ENCODE assay signal across 14 cellular contexts in the genomic region with DNA sequence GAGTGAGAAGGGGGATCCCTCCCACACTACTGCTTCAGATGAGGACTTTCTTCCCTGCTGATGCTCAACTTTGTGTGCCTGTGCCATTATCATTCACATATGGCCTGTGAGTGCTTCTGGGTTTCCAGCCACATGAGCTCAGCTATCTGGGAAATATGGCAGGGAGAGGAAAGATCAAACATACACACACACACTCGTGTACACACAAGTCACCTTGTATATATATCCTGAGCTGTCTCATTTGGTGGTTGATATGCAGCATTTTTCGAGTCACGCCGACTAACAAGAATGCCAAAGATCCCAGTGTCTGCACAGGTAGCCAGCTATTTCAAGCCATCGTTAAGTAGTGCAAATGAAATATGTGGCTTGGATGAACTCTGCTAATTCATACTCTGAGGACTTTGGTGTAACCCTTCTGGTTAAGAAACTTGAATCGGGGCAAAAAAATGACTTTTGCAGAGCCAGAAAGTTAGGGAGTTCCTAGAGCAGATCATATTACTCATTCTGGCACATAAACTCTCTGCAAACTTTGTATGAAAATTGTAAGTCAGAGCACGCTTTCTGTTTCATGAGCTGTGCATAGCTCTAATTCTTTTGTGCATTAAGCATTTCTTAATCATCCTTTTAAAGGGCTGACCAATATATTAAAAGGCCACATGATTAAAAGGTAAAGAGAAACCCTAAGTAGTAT. TPM values are rescaled to one million over a fixed set of nuclear protein-coding genes. Genes with fewer than 3 reads are reported as not detected.
DNase-seq lines count a peak whose midpoint lies in the region; ATAC-seq and TF ChIP-seq lines count a peak whose summit lies in the region.
"Had no signal": no experiment of that assay in that cellular context is flagged by ENCODE, and none has a peak within 500 bp of the region (broad histone marks: within the 10 kb centered on the region; RNA-seq: fewer than 3 reads in every experiment).

No MANE protein-coding gene starts in this region.

- TF ChIP-seq CTCF in SK-N-SH (IDR thresholded peaks at IDR 0.05) (no peak), fibroblast of mammary gland (conservative IDR thresholded peaks at IDR 0.05; ENCODE audit: control insufficient read depth, insufficient read depth, low read depth, low read length) (no peak)

- TF ChIP-seq EP300 in SK-N-SH (IDR thresholded peaks at IDR 0.05; ENCODE audit: borderline replicate concordance in 1 of 2, low read depth in 1 of 2, low read length in 1 of 2) = no peak

- H3K36me3 ChIP-seq in SK-N-SH (replicated peaks in 1 of 2; ENCODE audit: control insufficient read depth in 1 of 2, insufficient read depth in 2 of 2, low read length in 1 of 2) = no peaks in the 10 kb centered on the region
- H3K36me3 ChIP-seq: MG63, WERI-Rb-1 had no signal

- H3K27ac ChIP-seq in SK-N-SH (ENCODE audit: low read depth in 2 of 2, low read length in 1 of 2) = peak overlapping the region in 1 of 2 experiments; percentile 33; a peak in 1 of 4 replicates
- H3K27ac ChIP-seq: SK-N-MC, WERI-Rb-1 had no signal

- H3K4me3 ChIP-seq in SK-N-SH (ENCODE audit: low read depth in 2 of 2, low read length in 1 of 2) = no peak overlapping the region
- no peak overlapping the region for H3K4me3 ChIP-seq in fibroblast of mammary gland (ENCODE audit: control insufficient read depth, low read depth, low read length)
- H3K4me3 ChIP-seq: MG63, SK-N-MC had no signal

- POLR2A ChIA-PET in SK-N-SH (lab: Yijun Ruan, JAX) = no interaction called here

- no peak overlapping the region for H3K9ac ChIP-seq in SK-N-SH

- no peaks in the 10 kb centered on the region for H3K9me2 ChIP-seq in SK-N-SH

- H3F3A ChIP-seq in SK-N-SH (replicated peaks; ENCODE audit: insufficient read depth) = peaks cover 7% of the 10 kb centered on the region

- H3K4me2 ChIP-seq in SK-N-SH = peak overlapping the region; percentile 24; the same call in 1 of the 2 replicates

- no peak overlapping the region for H2AFZ ChIP-seq in SK-N-SH (ENCODE audit: low read depth)

- no peaks in the 10 kb centered on the region for H4K20me1 ChIP-seq in SK-N-SH (ENCODE audit: insufficient read depth)

- TF ChIP-seq RAD21 in SK-N-SH (IDR thresholded peaks at IDR 0.05; ENCODE audit: low read length) = no peak

- in situ Hi-C loops in KBM-7 (cut with MboI; ENCODE audit: low pct_unique_long_range_greater_than_20kb, low sequenced_read_pairs) = no loop called here

- ATAC-seq in GM18868 (IDR thresholded peaks at IDR 0.05; ENCODE audit: unreplicated experiment) = no peak

- DNase-seq in HCEC 1CT = peak; percentile 71
- no peak for DNase-seq in SK-N-SH
- DNase-seq in fibroblast of mammary gland (ENCODE audit: low read depth) = peak; percentile 62
- peak; percentile 85 for DNase-seq in renal cortical epithelial cell (ENCODE audit: low read depth)
- DNase-seq in NCI-H748 treated with DMSO at 0.1 percent for 48 hours (lab: John Stamatoyannopoulos, UW) = no peak
- DNase-seq in KBM-7 = no peak
- DNase-seq in mucosa of gallbladder (ENCODE audit: low spot score) = no peak
- DNase-seq: activated T-cell treated with anti-CD3 and anti-CD28 coated beads for 4 hours; CD4-positive, alpha-beta T cell; effector CD8-positive, alpha-beta T cell; MG63; WERI-Rb-1 had no signal

- 64% methylated on average over 7 of the region's 7 CpGs for WGBS in SK-N-SH (ENCODE audit: low lambda C conversion rate)

- no peaks in the 10 kb centered on the region for H3K79me2 ChIP-seq in SK-N-SH (ENCODE audit: insufficient read depth)

- H3K9me3 ChIP-seq in SK-N-SH = no peaks in the 10 kb centered on the region
- H3K9me3 ChIP-seq: MG63 had no signal

- no peaks in the 10 kb centered on the region for H3K27me3 ChIP-seq in SK-N-SH (ENCODE audit: insufficient read depth)
- H3K27me3 ChIP-seq: MG63 had no signal

- H3K4me1 ChIP-seq in SK-N-SH (ENCODE audit: control insufficient read depth in 1 of 2, insufficient read depth in 2 of 2, low read depth in 1 of 2, low read length in 1 of 2) = peaks cover 6% of the 10 kb centered on the region in 2 experiments; a peak in 2 of 4 replicates

- CTCF ChIA-PET in SK-N-SH (lab: Yijun Ruan, JAX) = interaction anchor here (1.4 kb wide), 1 partner anchor 9 kb away, joined by 3 read pairs; no protein-coding TSS in a partner anchor

TF ChIP-seq in SK-N-SH, 30 proteins besides CTCF, POLR2A, EP300 and RAD21:
- TF ChIP-seq SMC3 (IDR thresholded peaks at IDR 0.05; ENCODE audit: low read depth, low read length) = no peak
- peak; percentile 7; the same call in 1 of the 2 replicates for TF ChIP-seq JUND (IDR thresholded peaks at IDR 0.05)
- TF ChIP-seq, protein P1, sequence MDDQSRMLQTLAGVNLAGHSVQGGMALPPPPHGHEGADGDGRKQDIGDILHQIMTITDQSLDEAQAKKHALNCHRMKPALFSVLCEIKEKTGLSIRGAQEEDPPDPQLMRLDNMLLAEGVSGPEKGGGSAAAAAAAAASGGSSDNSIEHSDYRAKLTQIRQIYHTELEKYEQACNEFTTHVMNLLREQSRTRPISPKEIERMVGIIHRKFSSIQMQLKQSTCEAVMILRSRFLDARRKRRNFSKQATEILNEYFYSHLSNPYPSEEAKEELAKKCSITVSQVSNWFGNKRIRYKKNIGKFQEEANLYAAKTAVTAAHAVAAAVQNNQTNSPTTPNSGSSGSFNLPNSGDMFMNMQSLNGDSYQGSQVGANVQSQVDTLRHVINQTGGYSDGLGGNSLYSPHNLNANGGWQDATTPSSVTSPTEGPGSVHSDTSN (IDR thresholded peaks at IDR 0.05) = no peak
- TF ChIP-seq TEAD4 (IDR thresholded peaks at IDR 0.05; ENCODE audit: borderline replicate concordance, insufficient read depth) = no peak
- peak; percentile 13; the same call in 1 of the 2 replicates for TF ChIP-seq TCF12 (IDR thresholded peaks at IDR 0.05)
- no peak for TF ChIP-seq MXI1 (IDR thresholded peaks at IDR 0.05; ENCODE audit: low read depth, low read length)
- peak; percentile 33; the same call in 1 of the 2 replicates for TF ChIP-seq NFIC (IDR thresholded peaks at IDR 0.05; ENCODE audit: borderline replicate concordance)

RNA-seq across cellular contexts. Expression of a gene that starts 24.9 kb away (rescaled TPM):
- 27.1 and 30.7 TPM in 2 replicates for polyA plus RNA-seq in SK-N-SH (2012; rRNA removed)
- polyA plus RNA-seq in SK-N-SH (2012; cell fraction: cytosol; rRNA removed) = 13.5 and 23.5 TPM in 2 replicates
- 57.8 and 62.1 TPM in 2 replicates for polyA plus RNA-seq in SK-N-SH (2012; cell fraction: nucleus; rRNA removed)
- total RNA-seq in renal cortical epithelial cell (20.5 and 32.2 TPM in 2 replicates), mucosa of gallbladder (13.7 TPM)

Comparison
In these comparisons a context has a peak if more than half of its experiments do, and no peak if none do; other contexts are left out.
1. DNase-seq: peak in HCEC 1CT (single experiment), fibroblast of mammary gland (single experiment) and renal cortical epithelial cell (single experiment); none in SK-N-SH (single experiment), NCI-H748 treated with DMSO at 0.1 percent for 48 hours (single experiment), KBM-7 (single experiment) and mucosa of gallbladder (single experiment).